ENCODE assay signal across 8 cellular contexts in genomic region chr1:143973876-143974414, GRCh38. TPM values are rescaled to one million over a fixed set of nuclear protein-coding genes. Genes with fewer than 3 reads are reported as not detected.
DNase-seq lines count a peak whose midpoint lies in the region; ATAC-seq and TF ChIP-seq lines count a peak whose summit lies in the region.
"Not testable (repeated sequence)": the region's sequence is repeated elsewhere in the genome, so short reads cannot be mapped to it uniquely, and the experiment has no call there.

No MANE protein-coding gene starts in this region.

- H3K4me1 ChIP-seq in HAP-1; RWPE2 (ENCODE audit: insufficient read depth, poor library complexity, severe bottlenecking); heart left ventricle; stomach: not testable (repeated sequence)

- CTCF ChIA-PET in AG04449 (lab: Yijun Ruan, JAX), result not testable (repeated sequence)

- H3K4me1 Mint-ChIP-seq in central memory CD8-positive, alpha-beta T cell; nephron: not testable (repeated sequence)

- H3K27ac Mint-ChIP-seq in central memory CD8-positive, alpha-beta T cell (ENCODE audit: low read depth), result not testable (repeated sequence)
- H3K27ac Mint-ChIP-seq in nephron, result peak overlapping the region in 2 of 3 experiments; percentile 68 to 69

- WGBS in heart left ventricle, 4 donors, result 0 to 3% (median 0%) methylated on average over 3 to 16 of the region's 37 CpGs; no CpG with 5 or more reads in 1 of the 4 donors
- 0 to 4% (median 0%) methylated on average over 5 to 12 of the region's 37 CpGs; no CpG with 5 or more reads in 1 of the 5 donors for WGBS in stomach, 5 donors

- H3K9me3 ChIP-seq in HAP-1; RWPE2 (ENCODE audit: severe bottlenecking); heart left ventricle; stomach: not testable (repeated sequence)

- POLR2A ChIA-PET in AG04449 (lab: Yijun Ruan, JAX), result not testable (repeated sequence)

- not testable (repeated sequence) for H3K36me3 Mint-ChIP-seq in central memory CD8-positive, alpha-beta T cell (ENCODE audit: insufficient read depth); nephron (ENCODE audit: low read depth)

- intact Hi-C loops in heart left ventricle (cut with DNase I); stomach (cut with DNase I; ENCODE audit: low total_unique reads): not testable (repeated sequence)

- not testable (repeated sequence) for TF ChIP-seq CTCF in AG04449 (IDR thresholded peaks at IDR 0.05; ENCODE audit: insufficient read depth, low read length, missing control alignments); RWPE2 (IDR thresholded peaks at IDR 0.05; ENCODE audit: poor library complexity, severe bottlenecking); heart left ventricle (IDR thresholded peaks at IDR 0.05); nephron (IDR thresholded peaks at IDR 0.05; ENCODE audit: unreplicated experiment in 3 of 3); stomach (IDR thresholded peaks at IDR 0.05)

- in situ Hi-C loops in HAP-1 (cut with MboI; ENCODE audit: low sequenced_read_pairs), result not testable (repeated sequence)

- not testable (repeated sequence) for H3K9me3 Mint-ChIP-seq in central memory CD8-positive, alpha-beta T cell; nephron

- not testable (repeated sequence) for ATAC-seq in RWPE2 (ENCODE audit: low read depth); central memory CD8-positive, alpha-beta T cell (replicated peaks; ENCODE audit: extremely low read depth, poor library complexity, severe bottlenecking); heart left ventricle

- peak overlapping the region; percentile 80 for H3K4me3 Mint-ChIP-seq in central memory CD8-positive, alpha-beta T cell
- H3K4me3 Mint-ChIP-seq in nephron, result peak overlapping the region; percentile 89 to 93 (median 90)

- not testable (repeated sequence) for TF ChIP-seq EP300 in stomach (IDR thresholded peaks at IDR 0.05)

- H3K27ac ChIP-seq in RWPE2 (ENCODE audit: poor library complexity, severe bottlenecking) (peak overlapping the region; percentile 52), heart left ventricle (peak overlapping the region in 1 of 12 donors; percentile 61), stomach (peak overlapping the region in 1 of 5 donors; percentile 61)

- not testable (repeated sequence) for H3K36me3 ChIP-seq in HAP-1 (replicated peaks); RWPE2 (ENCODE audit: low read depth); heart left ventricle; stomach

- H3K27me3 ChIP-seq in HAP-1 (ENCODE audit: low read depth); RWPE2 (ENCODE audit: insufficient read depth, poor library complexity, severe bottlenecking); heart left ventricle; stomach: not testable (repeated sequence)

- H3K4me3 ChIP-seq in AG04449 (ENCODE audit: low read depth, low read length) (peak overlapping the region; percentile 47), HAP-1 (peak overlapping the region; percentile 40), RWPE2 (ENCODE audit: severe bottlenecking) (peak overlapping the region; percentile 35), heart left ventricle (peak overlapping the region in 10 of 12 donors; percentile 19 to 53 (median 43)), stomach (peak overlapping the region; percentile 20 to 47 (median 38))

- H3K27me3 Mint-ChIP-seq in central memory CD8-positive, alpha-beta T cell; nephron (ENCODE audit: low read depth): not testable (repeated sequence)

- not testable (repeated sequence) for DNase-seq in AG04449 (ENCODE audit: low read depth, low spot score); RWPE2 (ENCODE audit: low spot score); central memory CD8-positive, alpha-beta T cell (ENCODE audit: low spot score in 2 of 2); stomach
- DNase-seq in HAP-1 (ENCODE audit: low spot score in 2 of 2), result peak in 1 of 2 experiments; percentile 10
- peak; percentile 28 to 29 for DNase-seq in activated T-cell treated with anti-CD3 and anti-CD28 coated beads, Interleukin-2, amount 50 U/mL, for 48 hours
- DNase-seq in heart left ventricle, result peak in 4 of 5 donors; percentile 14 to 29 (median 23)

- not testable (repeated sequence) for TF ChIP-seq POLR2A in heart left ventricle (IDR thresholded peaks at IDR 0.05); stomach (IDR thresholded peaks at IDR 0.05)

RNA-seq across cellular contexts. Expression of gene FAM72C, which starts 2.2 kb away (rescaled TPM):
- total RNA-seq in heart left ventricle (under 1 TPM in 4 of 9 donors, not detected in 5; 0.15 to 0.75 (median 0.34) TPM), stomach (1 to 10 TPM in 2 of 5 donors, not detected in 3; 1.8 to 2.3 TPM)
- polyA plus RNA-seq in heart left ventricle (under 1 TPM; 0.08 to 0.10 TPM), stomach (1 to 10 TPM in 1 of 3 donors, under 1 TPM in 1, not detected in 1; 0.19 to 1.0 TPM)
